8 cellular contexts compared by ENCODE assay signal in the genomic region with DNA sequence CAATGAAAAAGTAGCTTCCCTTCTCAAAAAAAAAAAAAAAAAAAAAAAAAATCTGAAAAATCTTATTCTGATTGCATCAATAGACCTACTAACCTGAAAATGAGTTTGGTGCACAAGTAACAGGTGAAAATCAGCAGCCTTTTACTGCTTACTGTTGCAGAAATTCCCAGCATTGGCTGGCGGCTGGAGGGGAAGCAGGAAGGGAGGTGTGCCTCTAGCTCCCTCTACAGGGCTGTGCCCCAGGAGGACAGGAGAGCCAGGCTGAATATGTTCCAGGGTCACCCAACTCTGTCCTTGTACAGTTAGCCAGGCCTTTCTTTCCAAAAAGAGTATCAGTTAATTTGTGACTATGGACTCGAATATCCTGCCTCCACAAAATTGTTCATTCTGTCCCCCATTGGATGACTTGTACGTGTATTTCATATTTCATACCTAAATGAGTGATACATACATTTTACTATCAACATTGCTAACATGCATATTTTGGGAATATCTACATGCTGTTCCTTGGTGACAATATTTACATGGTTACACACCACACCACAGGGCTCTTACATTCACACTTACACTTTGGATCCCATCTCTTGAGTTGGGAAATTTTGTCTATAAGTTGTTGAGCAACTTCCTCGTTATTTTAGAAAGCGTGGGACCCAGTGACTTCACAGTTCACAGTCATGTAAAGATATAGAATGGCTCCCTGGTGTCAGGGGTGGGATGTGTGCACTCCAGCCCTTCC.
A peak's percentile ranks its signal among the peaks of the same experiment; 100 is the strongest.
DNase-seq lines count a peak whose midpoint lies in the region; ATAC-seq and TF ChIP-seq lines count a peak whose summit lies in the region.

No MANE protein-coding gene starts in this region.

- peak; percentile 68 to 84 for ATAC-seq in activated naive CD4-positive, alpha-beta T cell treated with anti-CD3 and anti-CD28 coated beads, Interleukin-2, amount 50 U/mL, for 72 hours
- peak; percentile 67 to 82 (median 74) for ATAC-seq in heart left ventricle
- ATAC-seq in HG03175 (IDR thresholded peaks at IDR 0.05; ENCODE audit: unreplicated experiment), result no peak
- ATAC-seq in HG03135 (IDR thresholded peaks at IDR 0.05; ENCODE audit: unreplicated experiment), result no peak

- H3K9me3 ChIP-seq in heart left ventricle, result no peaks in the 10 kb centered on the region

- WGBS in heart left ventricle, 4 donors, result 25 to 36% (median 30%) methylated on average over 5 of the region's 5 CpGs

- TF ChIP-seq POLR2A in heart left ventricle (IDR thresholded peaks at IDR 0.05), result no peak

- H3K27ac Mint-ChIP-seq in activated naive CD4-positive, alpha-beta T cell treated with anti-CD3 and anti-CD28 coated beads, Interleukin-2, amount 50 U/mL, for 72 hours, result no peak overlapping the region
- no peak overlapping the region for H3K27ac Mint-ChIP-seq in progenitor cell of endocrine pancreas

- TF ChIP-seq CTCF in heart left ventricle (IDR thresholded peaks at IDR 0.05) (peak; percentile 84 to 92 (median 88)), progenitor cell of endocrine pancreas (IDR thresholded peaks at IDR 0.05; ENCODE audit: unreplicated experiment) (peak; percentile 86)

- no peaks in the 10 kb centered on the region for H3K9me3 Mint-ChIP-seq in activated naive CD4-positive, alpha-beta T cell treated with anti-CD3 and anti-CD28 coated beads, Interleukin-2, amount 50 U/mL, for 72 hours
- H3K9me3 Mint-ChIP-seq in progenitor cell of endocrine pancreas (ENCODE audit: low read depth), result no peaks in the 10 kb centered on the region

- no peak overlapping the region for H3K4me3 ChIP-seq in heart left ventricle

- intact Hi-C loops in heart left ventricle (cut with DNase I), result loop anchor here (1.0 to 5.0 kb wide), 10 partner anchors 39 to 127 kb away; partner anchors contain the start of gene SAMD4A (in 6 of the 10)

- H3K4me1 ChIP-seq in heart left ventricle, result peaks cover 3 to 81% (median 48%) of the 10 kb centered on the region in 12 donors

- no peaks in the 10 kb centered on the region for H3K36me3 ChIP-seq in heart left ventricle

- H3K36me3 Mint-ChIP-seq in activated naive CD4-positive, alpha-beta T cell treated with anti-CD3 and anti-CD28 coated beads, Interleukin-2, amount 50 U/mL, for 72 hours, result no peaks in the 10 kb centered on the region
- H3K36me3 Mint-ChIP-seq in progenitor cell of endocrine pancreas (ENCODE audit: insufficient read depth), result no peaks in the 10 kb centered on the region

- no peaks in the 10 kb centered on the region for H3K4me1 Mint-ChIP-seq in progenitor cell of endocrine pancreas (ENCODE audit: low read depth)

- H3K27me3 Mint-ChIP-seq in progenitor cell of endocrine pancreas, result peaks cover 17% of the 10 kb centered on the region

- H3K27ac ChIP-seq in heart left ventricle, result peak overlapping the region; percentile 44 to 94 (median 70)

- no peak overlapping the region for H3K4me3 Mint-ChIP-seq in progenitor cell of endocrine pancreas (ENCODE audit: low read depth)

- DNase-seq in ELF-1 (ENCODE audit: low read depth, low spot score), result peak; percentile 87
- peak; percentile 64 for DNase-seq in HPDE6-E6E7 (ENCODE audit: extremely low spot score)
- peak; percentile 51 for DNase-seq in RKO (ENCODE audit: low spot score)
- DNase-seq in activated naive CD4-positive, alpha-beta T cell treated with anti-CD3 and anti-CD28 coated beads, Interleukin-2, amount 50 U/mL, for 72 hours (ENCODE audit: low spot score in 2 of 2), result peak; percentile 59 to 64
- DNase-seq in heart left ventricle, result peak; percentile 80 to 86 (median 84)
- peak; percentile 53 for DNase-seq in progenitor cell of endocrine pancreas (ENCODE audit: low spot score, unreplicated experiment)

- no peaks in the 10 kb centered on the region for H3K27me3 ChIP-seq in heart left ventricle

Comparison
In these comparisons a context has a peak if more than half of its experiments do, and no peak if none do; other contexts are left out.
1. ATAC-seq: peak in activated naive CD4-positive, alpha-beta T cell treated with anti-CD3 and anti-CD28 coated beads, Interleukin-2, amount 50 U/mL, for 72 hours (2 of 2) and heart left ventricle (4 of 4); none in HG03175 (single experiment) and HG03135 (single experiment).
2. Peak in every context shown above with its lines, with median percentiles within 50 percentile points of each other: DNase-seq.